Comparison of ENCODE assay signal across 29 cellular contexts in the genomic region with DNA sequence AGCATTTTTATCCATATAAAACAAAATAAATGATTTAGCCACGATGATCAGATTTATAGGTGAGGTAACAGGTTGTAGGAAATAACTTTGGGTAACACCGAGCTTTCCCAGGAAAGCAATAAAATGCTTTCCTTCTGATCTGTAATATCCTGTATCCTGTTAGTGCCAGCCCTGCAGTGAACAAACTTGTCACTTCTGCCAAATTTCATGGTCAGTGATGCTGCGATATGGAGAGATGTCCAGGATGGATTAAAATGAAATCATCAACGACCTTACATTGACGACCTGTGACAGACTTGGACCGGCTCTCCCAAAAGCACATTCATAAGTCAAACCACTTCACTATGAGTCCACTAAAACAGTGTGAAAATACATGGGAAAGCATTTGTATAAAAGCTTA.
"Had no signal": no experiment of that assay in that cellular context is flagged by ENCODE, and none has a peak within 500 bp of the region (broad histone marks: within the 10 kb centered on the region; RNA-seq: fewer than 3 reads in every experiment).

No MANE protein-coding gene starts in this region.

- H3K27ac ChIP-seq: colonic mucosa, coronary artery, dorsolateral prefrontal cortex, epithelial cell of prostate, esophagus muscularis mucosa, esophagus squamous epithelium, foreskin keratinocyte, gastrocnemius medialis, gastroesophageal sphincter, heart left ventricle, heart right ventricle, hepatocyte had no signal

- H2AFZ ChIP-seq: hepatocyte had no signal

- H3K36me3 ChIP-seq: colonic mucosa, esophagus muscularis mucosa, esophagus squamous epithelium, gastrocnemius medialis, gastroesophageal sphincter, heart left ventricle, heart right ventricle had no signal

- H3K9me3 ChIP-seq: colonic mucosa, esophagus muscularis mucosa, esophagus squamous epithelium, gastrocnemius medialis, gastroesophageal sphincter, heart left ventricle, heart right ventricle had no signal

- ATAC-seq: effector memory CD8-positive, alpha-beta T cell; esophagus mucosa; foreskin keratinocyte; gastrocnemius medialis; gastroesophageal sphincter; heart left ventricle; heart right ventricle had no signal

- H3K4me2 ChIP-seq: hepatocyte had no signal

- H3K4me1 ChIP-seq: colonic mucosa, esophagus muscularis mucosa, gastrocnemius medialis, gastroesophageal sphincter, heart left ventricle, heart right ventricle had no signal

- FAIRE-seq: endometrium, endothelial cell of umbilical vein, frontal cortex had no signal

- H3K4me3 ChIP-seq: colonic mucosa, coronary artery, dorsolateral prefrontal cortex, esophagus muscularis mucosa, esophagus squamous epithelium, gastrocnemius medialis, gastroesophageal sphincter, heart left ventricle, heart right ventricle, hepatocyte had no signal

- DNase-seq: colonic mucosa; cortex of kidney; dermis blood vessel endothelial cell; dorsolateral prefrontal cortex; effector CD4-positive, alpha-beta T cell; effector CD8-positive, alpha-beta T cell; effector memory CD4-positive, alpha-beta T cell; effector memory CD8-positive, alpha-beta T cell; endodermal cell; erythroblast; esophagus squamous epithelium; foreskin fibroblast; foreskin keratinocyte; foreskin melanocyte; gastrocnemius medialis; glutamatergic neuron; head of caudate nucleus; heart left ventricle; heart right ventricle had no signal

- H3K79me2 ChIP-seq: hepatocyte had no signal

- H3K4me3 Mint-ChIP-seq: dendritic cell treated with granulocyte-macrophage colony-stimulating factor and Interleukin-4, amounts not matched to agents 40 ng/mL and 50 ng/mL, for 4 days; effector memory CD8-positive, alpha-beta T cell; endodermal cell had no signal

- H3K27ac Mint-ChIP-seq: dendritic cell treated with granulocyte-macrophage colony-stimulating factor and Interleukin-4, amounts not matched to agents 40 ng/mL and 50 ng/mL, for 4 days; effector memory CD8-positive, alpha-beta T cell; endodermal cell had no signal

- H3K27me3 ChIP-seq: colonic mucosa, esophagus muscularis mucosa, foreskin keratinocyte, gastrocnemius medialis, gastroesophageal sphincter, heart left ventricle, heart right ventricle, hepatocyte had no signal
